21 cellular contexts compared by ENCODE assay signal in genomic region chr18:9831046-9831722, GRCh38. TPM values are rescaled to one million over a fixed set of nuclear protein-coding genes. Genes with fewer than 3 reads are reported as not detected.
A peak's percentile ranks its signal among the peaks of the same experiment; 100 is the strongest.
DNase-seq lines count a peak whose midpoint lies in the region; ATAC-seq, FAIRE-seq and TF ChIP-seq lines count a peak whose summit lies in the region.
"Had no signal": no experiment of that assay in that cellular context is flagged by ENCODE, and none has a peak within 500 bp of the region (broad histone marks: within the 10 kb centered on the region; RNA-seq: fewer than 3 reads in every experiment).

No MANE protein-coding gene starts in this region.

- FAIRE-seq in GM12878 (lab: Jason Lieb, UNC): no peak

- H3K9me3 Mint-ChIP-seq in natural killer cell: no peaks in the 10 kb centered on the region
- H3K9me3 Mint-ChIP-seq: GM23338, IgD-negative memory B cell had no signal

- no peaks in the 10 kb centered on the region for H3K79me2 ChIP-seq in GM12878 (ENCODE audit: control insufficient read depth, insufficient read depth, low read length)

- H3K27ac ChIP-seq in GM12878 (ENCODE audit: control insufficient read depth, insufficient read depth) (no peak overlapping the region), skeletal muscle tissue (ENCODE audit: low read depth, low read length) (peak overlapping the region; percentile 29), left lung (peak overlapping the region in 1 of 2 donors; percentile 23)
- H3K27ac ChIP-seq: PC-9, vagina had no signal

- H3K27me3 ChIP-seq in GM12878 (replicated peaks in 1 of 2; ENCODE audit: control insufficient read depth in 2 of 2, insufficient read depth in 2 of 2, low read length in 1 of 2) (no peaks in the 10 kb centered on the region; a peak in 1 of 4 replicates), kidney epithelial cell (ENCODE audit: control insufficient read depth, insufficient read depth, low read length) (no peaks in the 10 kb centered on the region), skeletal muscle tissue (ENCODE audit: control insufficient read depth in 3 of 3, insufficient read depth in 3 of 3, low read length in 3 of 3) (no peaks in the 10 kb centered on the region), left lung (no peaks in the 10 kb centered on the region)
- H3K27me3 ChIP-seq: BLaER1 treated with 17β-estradiol and CSF1 and Interleukin-3, amounts not matched to agents 10 nM and 100 nM; vagina had no signal

- H3K4me1 Mint-ChIP-seq in natural killer cell: peaks cover 0 to 4% of the 10 kb centered on the region in 2 donors

- H3K36me3 ChIP-seq in GM12878 (ENCODE audit: control insufficient read depth in 2 of 2, insufficient read depth in 2 of 2, low read length in 1 of 2): no peaks in the 10 kb centered on the region
- H3K36me3 ChIP-seq in kidney epithelial cell (ENCODE audit: control insufficient read depth, insufficient read depth, low read length): no peaks in the 10 kb centered on the region
- peaks cover 0 to 5% (median 0%) of the 10 kb centered on the region in 3 donors for H3K36me3 ChIP-seq in skeletal muscle tissue (ENCODE audit: control insufficient read depth in 3 of 3, insufficient read depth in 3 of 3, low read length in 3 of 3)
- peaks cover 0 to 13% of the 10 kb centered on the region in 2 donors for H3K36me3 ChIP-seq in left lung
- H3K36me3 ChIP-seq: vagina had no signal

- H3K4me1 ChIP-seq in GM12878 (ENCODE audit: control insufficient read depth, insufficient read depth, low read length) (no peaks in the 10 kb centered on the region), skeletal muscle tissue (ENCODE audit: control insufficient read depth in 3 of 3, insufficient read depth in 3 of 3, low read length in 3 of 3) (peaks cover 15 to 29% (median 15%) of the 10 kb centered on the region in 3 donors), left lung (peaks cover 14 to 42% of the 10 kb centered on the region in 2 donors)

- RAD21 ChIA-PET in GM12878 (lab: Charles Lee; ENCODE audit: unreplicated experiment): no interaction called here

- no peaks in the 10 kb centered on the region for H4K20me1 ChIP-seq in GM12878 (ENCODE audit: control insufficient read depth, insufficient read depth)
- H4K20me1 ChIP-seq: BLaER1 treated with 17β-estradiol and CSF1 and Interleukin-3, amounts not matched to agents 10 nM and 100 nM had no signal

- SMC1A ChIA-PET in GM12878 (lab: Charles Lee; ENCODE audit: uncharacterized antibody, unreplicated experiment): interaction anchor here (0.6 kb wide), 2 partner anchors 137 to 340 kb away, joined by 3 read pairs; no protein-coding TSS in a partner anchor

- POLR2A ChIA-PET in GM12878 (lab: Charles Lee): no interaction called here

- no peak overlapping the region for H3K4me3 ChIP-seq in GM12878
- H3K4me3 ChIP-seq in kidney epithelial cell (ENCODE audit: low read depth, low read length): no peak overlapping the region
- no peak overlapping the region for H3K4me3 ChIP-seq in skeletal muscle tissue (ENCODE audit: low read length in 3 of 3)
- no peak overlapping the region for H3K4me3 ChIP-seq in left lung
- H3K4me3 ChIP-seq: BLaER1 treated with 17β-estradiol and CSF1 and Interleukin-3, amounts not matched to agents 10 nM and 100 nM; GM23338; mucosa of descending colon; PC-9; vagina had no signal

- no peak overlapping the region for H3K4me3 Mint-ChIP-seq in natural killer cell
- H3K4me3 Mint-ChIP-seq: GM23338, IgD-negative memory B cell had no signal

- 0 out of 2 replicates have a peak, but pooled peaks have one; percentile 19 for TF ChIP-seq CTCF in GM12874 (IDR thresholded peaks at IDR 0.05; ENCODE audit: insufficient read depth, low read depth, low read length)
- TF ChIP-seq CTCF in GM12878 (IDR thresholded peaks at IDR 0.05 in 2 of 3, conservative IDR thresholded peaks at IDR 0.05 in 1 of 3; ENCODE audit: control insufficient read depth in 2 of 3, extremely low read depth in 1 of 3, insufficient read depth in 1 of 3, low read depth in 3 of 3, low read length in 3 of 3): peak in 2 of 3 experiments; percentile 4 to 24; a peak in 1 of 6 replicates
- peak; percentile 14 for TF ChIP-seq CTCF in kidney epithelial cell (IDR thresholded peaks at IDR 0.05; ENCODE audit: insufficient read depth, low read length, poor library complexity, severe bottlenecking)
- no peak for TF ChIP-seq CTCF in natural killer cell (IDR thresholded peaks at IDR 0.05)
- TF ChIP-seq CTCF in left lung (IDR thresholded peaks at IDR 0.05): no peak

- H3K27ac Mint-ChIP-seq in natural killer cell: no peak overlapping the region
- H3K27ac Mint-ChIP-seq: GM23338 had no signal

- H3K27me3 Mint-ChIP-seq in natural killer cell (ENCODE audit: low read depth in 2 of 2): peaks cover 5 to 7% of the 10 kb centered on the region in 2 donors
- H3K27me3 Mint-ChIP-seq: IgD-negative memory B cell had no signal

- H2AFZ ChIP-seq in GM12878 (ENCODE audit: control insufficient read depth, low read depth, low read length): no peak overlapping the region
- H2AFZ ChIP-seq: GM23338, PC-9 had no signal

- TF ChIP-seq RAD21 in GM12878 (IDR thresholded peaks at IDR 0.05; ENCODE audit: insufficient read depth, low read depth, low read length): no peak

- no peak for TF ChIP-seq EP300 in GM12878 (IDR thresholded peaks at IDR 0.05; ENCODE audit: borderline replicate concordance in 1 of 2, control insufficient read depth in 1 of 2, low read depth in 2 of 2, low read length in 2 of 2)

- 84% methylated on average over 13 of the region's 13 CpGs for WGBS in GM12878 (ENCODE audit: insufficient coverage, insufficient replicate concordance, low lambda C conversion rate, missing lambda C conversion rate)

- CTCF ChIA-PET in GM12878 (lab: Yijun Ruan, JAX): interaction anchor here (0.7 kb wide), 1 partner anchor 217 kb away, joined by 3 read pairs; no protein-coding TSS in a partner anchor

- DNase-seq in GM12878 (ENCODE audit: low read depth, low spot score) (no peak), kidney epithelial cell (ENCODE audit: low read depth) (no peak), natural killer cell (no peak), left lung (no peak), NCI-H128 (lab: John Stamatoyannopoulos, UW; ENCODE audit: unreplicated experiment) (no peak), NCI-H146 (lab: John Stamatoyannopoulos, UW) (no peak)
- DNase-seq: activated CD4-positive, CD25-positive, alpha-beta regulatory T cell treated with anti-CD3 and anti-CD28 coated beads, Interleukin-2, amount 50 U/mL, for 72 hours; activated CD8-positive, alpha-beta memory T cell treated with anti-CD3 and anti-CD28 coated beads, Interleukin-2, amount 50 U/mL, for 48 hours; activated naive CD4-positive, alpha-beta T cell treated with anti-CD3 and anti-CD28 coated beads, Interleukin-2, amount 50 U/mL, for 16 hours; mucosa of descending colon; NCI-H1105; stimulated activated CD4-positive, alpha-beta T cell treated with anti-CD3 and anti-CD28 coated beads, Interleukin-2, amount 100 ng/mL, for 48 hours had no signal

- H3K36me3 Mint-ChIP-seq in natural killer cell: no peaks in the 10 kb centered on the region

- H3K9ac ChIP-seq in GM12878 (ENCODE audit: control insufficient read depth, insufficient read depth, low read length): no peak overlapping the region
- H3K9ac ChIP-seq in skeletal muscle tissue (ENCODE audit: low read depth in 1 of 3, low read length in 3 of 3): no peak overlapping the region
- H3K9ac ChIP-seq: BLaER1 treated with 17β-estradiol and CSF1 and Interleukin-3, amounts not matched to agents 10 nM and 100 nM had no signal

- H3K9me3 ChIP-seq in GM12878 (replicated peaks; ENCODE audit: control insufficient read depth, insufficient read depth, low read length): no peaks in the 10 kb centered on the region
- no peaks in the 10 kb centered on the region for H3K9me3 ChIP-seq in skeletal muscle tissue (ENCODE audit: control insufficient read depth in 3 of 3, low read length in 3 of 3)
- H3K9me3 ChIP-seq in left lung: no peaks in the 10 kb centered on the region
- H3K9me3 ChIP-seq: mucosa of descending colon, vagina had no signal

- in situ Hi-C loops in GM12878 (cut with MboI): no loop called here

- intact Hi-C loops in GM12878 (cut with micrococcal nuclease; ENCODE audit: unreplicated experiment) (no loop called here), natural killer cell (cut with micrococcal nuclease) (no loop called here), left lung (cut with DNase I) (no loop called here)

- no peak overlapping the region for H3K4me2 ChIP-seq in GM12878 (ENCODE audit: control insufficient read depth, insufficient read depth)
- H3K4me2 ChIP-seq: GM23338, PC-9 had no signal

- no TSS peak for BruUV-seq in GM12878 (replicated peaks; lab: Mats Ljungman, UMichigan)

- no peak for TF ChIP-seq POLR2A in GM12878 (IDR thresholded peaks at IDR 0.05; ENCODE audit: low read depth, low read length)

- ATAC-seq in GM12878 (peak; percentile 54; the same call in 2 of the 3 replicates), natural killer cell (no peak), left lung (no peak)
- ATAC-seq: GM23338, mucosa of descending colon had no signal

TF ChIP-seq in GM12878, 131 proteins besides CTCF, POLR2A, EP300 and RAD21 (continues in another document):
- no peak for TF ChIP-seq GATAD2B (conservative IDR thresholded peaks at IDR 0.05; ENCODE audit: low read depth)
- no peak for TF ChIP-seq SIX5 (IDR thresholded peaks at IDR 0.05; ENCODE audit: low read depth, low read length, severe bottlenecking)
- TF ChIP-seq HCFC1 (IDR thresholded peaks at IDR 0.05; ENCODE audit: low read length): no peak
- no peak for TF ChIP-seq YBX1 (IDR thresholded peaks at IDR 0.05)
- no peak for TF ChIP-seq ZNF622 (IDR thresholded peaks at IDR 0.05)
- TF ChIP-seq KDM1A (IDR thresholded peaks at IDR 0.05; ENCODE audit: borderline replicate concordance): no peak
- TF ChIP-seq BMI1 (IDR thresholded peaks at IDR 0.05; ENCODE audit: borderline replicate concordance): no peak

RNA-seq across cellular contexts. Expression of gene TXNDC2, which starts 54.6 kb away (rescaled TPM):
- total RNA-seq in GM12878 (2013; cell fraction: nucleolus; rRNA removed): not detected in 2 replicates
- total RNA-seq in GM12878 (2014; rRNA removed) (0.06 TPM in 1 of 2 replicates, not detected in the other), GM12878 (2014; rRNA removed; fragmentation: Illumina TruSeq; extraction: Trizol) (0.04 TPM in 1 of 2 replicates, not detected in the other), GM12878 (2021) (0.40 TPM in 1 of 2 replicates, not detected in the other), kidney epithelial cell (not detected in 2 replicates), skeletal muscle tissue (not detected), natural killer cell (not detected), left lung (under 1 TPM; 0.09 to 0.18 TPM)
- polyA plus RNA-seq in GM12878 (2011; ENCODE audit: low read depth): not detected
- polyA plus RNA-seq in GM12878 (2011; rRNA removed) (not detected in 2 replicates), GM12878 (2014; fragmentation: Illumina TruSeq; extraction: Trizol) (0.07 TPM in 1 of 2 replicates, not detected in the other), GM12878 (2014; fragmentation: Nextera tagmentation; extraction: Ambion mirVana) (not detected), GM12878 (2014; rRNA removed) (0.09 TPM in 1 of 2 replicates, not detected in the other), GM12878 (2016; fragmentation: Nextera tagmentation; extraction: Ambion mirVana) (not detected)
- not detected in 2 replicates for polyA plus RNA-seq in GM12878 (2011; cell fraction: cytosol; rRNA removed)
- not detected in 2 replicates for polyA plus RNA-seq in GM12878 (2011; cell fraction: nucleus; rRNA removed)
- polyA plus RNA-seq in GM12878 (2012): 0.04 TPM in 1 of 2 replicates, not detected in the other
- polyA minus RNA-seq in GM12878 (2011; rRNA and poly(A)+ RNA removed): not detected in 2 replicates
- not detected in 2 replicates for polyA minus RNA-seq in GM12878 (2011; cell fraction: cytosol; rRNA and poly(A)+ RNA removed)
- not detected in 2 replicates for polyA minus RNA-seq in GM12878 (2011; cell fraction: nucleus; rRNA and poly(A)+ RNA removed)
- total RNA-seq: cerebellum, fibroblast of lung, GM23338 had no signal
- polyA plus RNA-seq: IgD-negative memory B cell had no signal

Comparison
In these comparisons a context has a peak if more than half of its experiments do, and no peak if none do; other contexts are left out.
1. CTCF ChIP-seq: peak in GM12874 (single experiment), GM12878 (2 of 3) and kidney epithelial cell (single experiment); none in natural killer cell (single experiment) and left lung (0 of 2).